1 cellular context compared by ENCODE assay signal in genomic region chr13:23888658-23889597, GRCh38.
A peak's percentile ranks its signal among the peaks of the same experiment; 100 is the strongest.
TF ChIP-seq lines count a peak whose summit lies in the region.

Gene MIPEP, minus strand, starts transcription at chr13:23889400. Its CDS starts 80 bp downstream, at chr13:23889320.

TF ChIP-seq in K562, 482 proteins besides CTCF, POLR2A, EP300 and RAD21 (continued from another document and continues in another):
- TF ChIP-seq MGA (IDR thresholded peaks at IDR 0.05) (no peak), CREM (IDR thresholded peaks at IDR 0.05; ENCODE audit: low read depth) (peak; percentile 88), WHSC1 (IDR thresholded peaks at IDR 0.05; ENCODE audit: low read length) (no peak), YY1 (IDR thresholded peaks at IDR 0.05; ENCODE audit: borderline replicate concordance in 1 of 3, control insufficient read depth in 1 of 3, extremely low read depth in 1 of 3, insufficient read depth in 3 of 3, insufficient read length in 1 of 3, insufficient replicate concordance in 2 of 3, low read depth in 1 of 3, low read length in 2 of 3) (peak in 1 of 3 experiments; percentile 45), MYC (IDR thresholded peaks at IDR 0.05; ENCODE audit: low read depth, low read length) (peak; percentile 90), MYC (CRISPR knock-in tag; IDR thresholded peaks at IDR 0.05; ENCODE audit: borderline replicate concordance, low read depth) (no peak), ZNF778 (CRISPR knock-in tag; IDR thresholded peaks at IDR 0.05) (no peak), ZNF695 (CRISPR knock-in tag; IDR thresholded peaks at IDR 0.05) (no peak), ELF2 (CRISPR knock-in tag; IDR thresholded peaks at IDR 0.05) (peak; percentile 99), STAT6 (CRISPR knock-in tag; IDR thresholded peaks at IDR 0.05) (no peak), ZKSCAN1 (IDR thresholded peaks at IDR 0.05; ENCODE audit: low read depth, low read length) (no peak), MAX (CRISPR knock-in tag; IDR thresholded peaks at IDR 0.05) (peak; percentile 76), ZNF740 (CRISPR knock-in tag; IDR thresholded peaks at IDR 0.05) (no peak; the same call in 1 of the 2 replicates), ZNF740 (tag; IDR thresholded peaks at IDR 0.05) (no peak), CC2D1A (IDR thresholded peaks at IDR 0.05) (no peak), THAP12 (CRISPR knock-in tag; IDR thresholded peaks at IDR 0.05) (peak; percentile 90), ATF1 (CRISPR knock-in tag; IDR thresholded peaks at IDR 0.05) (no peak), ATF1 (tag; IDR thresholded peaks at IDR 0.05) (peak; percentile 90), TCF3 (CRISPR knock-in tag; IDR thresholded peaks at IDR 0.05) (0 out of 2 replicates have a peak, but pooled peaks have one; percentile 12), POLR3G (IDR thresholded peaks at IDR 0.05; ENCODE audit: extremely low read depth, insufficient read length, insufficient replicate concordance) (no peak), FOXK2 (conservative IDR thresholded peaks at IDR 0.05 in 1 of 2, IDR thresholded peaks at IDR 0.05 in 1 of 2; ENCODE audit: low read depth in 2 of 2) (peak; percentile 75 to 76; a peak in 3 of 4 replicates), HES1 (IDR thresholded peaks at IDR 0.05; ENCODE audit: low read depth) (no peak), ZNF121 (CRISPR knock-in tag; conservative IDR thresholded peaks at IDR 0.05) (no peak), SP2 (IDR thresholded peaks at IDR 0.05; ENCODE audit: extremely low read depth, low read depth, low read length, poor library complexity, severe bottlenecking) (peak; percentile 67), ELF4 (CRISPR knock-in tag; IDR thresholded peaks at IDR 0.05) (no peak), CTCFL (IDR thresholded peaks at IDR 0.05; ENCODE audit: borderline replicate concordance, insufficient read depth, low read depth, low read length, poor library complexity, severe bottlenecking) (peak; percentile 51), RBBP5 (IDR thresholded peaks at IDR 0.05; ENCODE audit: borderline replicate concordance, insufficient read depth, low read length, poor library complexity, severe bottlenecking) (peak; percentile 78), NR2C1 (IDR thresholded peaks at IDR 0.05) (no peak), NR2C1 (tag; IDR thresholded peaks at IDR 0.05) (no peak), DIDO1 (tag; IDR thresholded peaks at IDR 0.05; ENCODE audit: low read depth) (peak; percentile 69; the same call in 1 of the 2 replicates), CCNT2 (IDR thresholded peaks at IDR 0.05; ENCODE audit: borderline replicate concordance, extremely low read depth, insufficient read length, low read depth, low read length) (no peak), FIP1L1 (IDR thresholded peaks at IDR 0.05; ENCODE audit: low read depth, low read length, poor library complexity, severe bottlenecking) (peak; percentile 53), ZNF699 (CRISPR knock-in tag; IDR thresholded peaks at IDR 0.05; ENCODE audit: insufficient replicate concordance) (no peak), RUNX1 (IDR thresholded peaks at IDR 0.05; ENCODE audit: low read depth) (no peak), GABPB1 (CRISPR knock-in tag; IDR thresholded peaks at IDR 0.05) (0 out of 2 replicates have a peak, but pooled peaks have one; percentile 31), MAZ (CRISPR knock-in tag; conservative IDR thresholded peaks at IDR 0.05 in 1 of 2, IDR thresholded peaks at IDR 0.05 in 1 of 2) (peak in 1 of 2 experiments; percentile 49; a peak in 1 of 4 replicates), ZNF512 (tag; IDR thresholded peaks at IDR 0.05) (no peak), KHSRP (IDR thresholded peaks at IDR 0.05) (no peak)
